In the genomic region with DNA sequence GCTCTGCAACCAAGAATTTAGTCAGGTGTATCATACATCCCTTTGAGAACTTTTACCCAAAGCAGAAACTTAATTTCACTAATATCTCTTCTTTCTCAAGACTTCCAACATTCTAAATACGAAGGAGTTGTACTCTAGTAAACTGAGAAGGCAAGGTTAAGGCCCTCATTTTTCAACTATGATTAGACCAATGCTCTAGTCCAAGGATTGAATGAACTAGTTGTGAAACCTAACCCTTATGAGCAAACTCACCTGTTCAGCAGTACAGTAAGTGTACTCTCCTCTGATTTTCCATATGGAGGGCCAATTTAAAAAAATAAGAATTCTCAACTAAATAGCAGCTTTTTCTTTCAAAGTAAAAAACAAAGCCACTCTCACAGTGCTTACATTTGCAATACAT, we compare ENCODE assay signal across 11 cellular contexts.
"Had no signal": no experiment of that assay in that cellular context is flagged by ENCODE, and none has a peak within 500 bp of the region (broad histone marks: within the 10 kb centered on the region; RNA-seq: fewer than 3 reads in every experiment).

No MANE protein-coding gene starts in this region.

- ATAC-seq: GM23338, HCT116 had no signal

- FAIRE-seq: H1, H54 had no signal

- DNase-seq: GM23248, GOT3, H7, H9, HCEC 1CT, HFFc6 had no signal

- H3K4me1 ChIP-seq: HAP-1 had no signal

- H3K27ac ChIP-seq: GM23248 had no signal

- H3K36me3 ChIP-seq: HAP-1 had no signal

- H3K4me3 ChIP-seq: GM23248, GM23338, HAP-1 had no signal

- H3K9me3 ChIP-seq: HAP-1 had no signal
